In genomic region chr17:360141-360705, GRCh38 we compare ENCODE assay signal across 23 cellular contexts. TPM values are rescaled to one million over a fixed set of nuclear protein-coding genes. Genes with fewer than 3 reads are reported as not detected.
A peak's percentile ranks its signal among the peaks of the same experiment; 100 is the strongest.
DNase-seq lines count a peak whose midpoint lies in the region; ATAC-seq, FAIRE-seq and TF ChIP-seq lines count a peak whose summit lies in the region.
"Had no signal": no experiment of that assay in that cellular context is flagged by ENCODE, and none has a peak within 500 bp of the region (broad histone marks: within the 10 kb centered on the region; RNA-seq: fewer than 3 reads in every experiment).

No MANE protein-coding gene starts in this region.

- no peaks in the 10 kb centered on the region for H3K36me3 ChIP-seq in right lobe of liver
- H3K36me3 ChIP-seq in HepG2 (replicated peaks in 1 of 2; ENCODE audit: control insufficient read depth in 1 of 2, insufficient read depth in 2 of 2, low read length in 2 of 2) = no peaks in the 10 kb centered on the region; a peak in 1 of 5 replicates
- H3K36me3 ChIP-seq in neuronal stem cell (replicated peaks in 1 of 2; ENCODE audit: control insufficient read depth in 2 of 2, insufficient read depth in 2 of 2, low read length in 2 of 2) = no peaks in the 10 kb centered on the region
- H3K36me3 ChIP-seq in tibial nerve = no peaks in the 10 kb centered on the region

- in situ Hi-C loops in HepG2 (cut with HindIII; ENCODE audit: extremely low pct_ligation_motif_present, low pct_unique_long_range_greater_than_20kb) = no loop called here

- no peak overlapping the region for H3K23ac ChIP-seq in neuronal stem cell (ENCODE audit: low read depth, low read length, poor library complexity)

- H3K14ac ChIP-seq in neuronal stem cell (ENCODE audit: low read length) = no peak overlapping the region

- no peak overlapping the region for H2AK5ac ChIP-seq in neuronal stem cell (ENCODE audit: low read depth, low read length)

- intact Hi-C loops in right lobe of liver (cut with DNase I) = no loop called here
- intact Hi-C loops in HepG2 (cut with micrococcal nuclease; ENCODE audit: unreplicated experiment) = no loop called here

- no peak overlapping the region for H3K9ac ChIP-seq in HepG2 (ENCODE audit: insufficient read depth, low read depth, low read length)
- no peak overlapping the region for H3K9ac ChIP-seq in neuronal stem cell (ENCODE audit: low read depth, low read length, poor library complexity)
- H3K9ac ChIP-seq: KMS-11 had no signal

- no peaks in the 10 kb centered on the region for H3K79me2 ChIP-seq in HepG2 (ENCODE audit: insufficient read depth, low read length)

- no peaks in the 10 kb centered on the region for H4K20me1 ChIP-seq in HepG2 (ENCODE audit: insufficient read depth, low read length)

- TF ChIP-seq POLR2A in right lobe of liver (IDR thresholded peaks at IDR 0.05) (no peak), HepG2 (IDR thresholded peaks at IDR 0.05; ENCODE audit: insufficient read depth in 1 of 2, low read depth in 2 of 2, low read length in 2 of 2) (no peak), tibial nerve (IDR thresholded peaks at IDR 0.05) (no peak), H54 (IDR thresholded peaks at IDR 0.05; ENCODE audit: low read depth, low read length) (no peak)

- TF ChIP-seq EP300 in HepG2 (IDR thresholded peaks at IDR 0.05; ENCODE audit: low read depth in 2 of 2, low read length in 2 of 2) (no peak), HepG2 (CRISPR knock-in tag; IDR thresholded peaks at IDR 0.05; ENCODE audit: borderline replicate concordance) (no peak), tibial nerve (IDR thresholded peaks at IDR 0.05) (no peak)

- no peak overlapping the region for H2AFZ ChIP-seq in HepG2 (ENCODE audit: low read length)
- peak overlapping the region; percentile 81 for H2AFZ ChIP-seq in neuronal stem cell (ENCODE audit: low read length)

- H3K27ac ChIP-seq in right lobe of liver (no peak overlapping the region), HepG2 (ENCODE audit: extremely low read length, insufficient read depth, low read length) (no peak overlapping the region), neuronal stem cell (replicated peaks; ENCODE audit: low read length) (no peak overlapping the region), tibial nerve (no peak overlapping the region)
- H3K27ac ChIP-seq: KMS-11 had no signal

- FAIRE-seq in HepG2 (lab: Jason Lieb, UNC) = no peak
- no peak for FAIRE-seq in H54 (lab: Jason Lieb, UNC)
- FAIRE-seq: GM12878 had no signal

- H3K9me3 ChIP-seq in right lobe of liver (no peaks in the 10 kb centered on the region), HepG2 (ENCODE audit: low read length) (no peaks in the 10 kb centered on the region), neuronal stem cell (replicated peaks in 1 of 2; ENCODE audit: control insufficient read depth in 2 of 2, insufficient read depth in 1 of 2, low read depth in 1 of 2, low read length in 2 of 2) (peaks cover 2% of the 10 kb centered on the region in 2 donors), tibial nerve (no peaks in the 10 kb centered on the region)

- CTCF ChIA-PET in HepG2 (lab: Yijun Ruan, JAX; ENCODE audit: low intra/inter-chr PET ratio, low total read pairs) = no interaction called here

- no peak overlapping the region for H4K8ac ChIP-seq in neuronal stem cell (ENCODE audit: low read depth, low read length)

- H2BK12ac ChIP-seq in neuronal stem cell (ENCODE audit: low read length) = no peak overlapping the region

- DNase-seq in right lobe of liver = peak in 2 of 3 donors; percentile 41 to 46
- no peak for DNase-seq in HepG2 (ENCODE audit: low spot score)
- no peak for DNase-seq in left lobe of liver (ENCODE audit: low spot score)
- no peak for DNase-seq in neuronal stem cell (ENCODE audit: low spot score)
- DNase-seq in tibial nerve (ENCODE audit: low spot score in 2 of 2) = no peak
- no peak for DNase-seq in H54 (ENCODE audit: insufficient read length, low spot score)
- DNase-seq: AML-193; C1 segment of cervical spinal cord; CD8-positive, alpha-beta T cell; DND-41; IMR-90; NCI-H1092 treated with DMSO at 0.1 percent for 48 hours; NCI-H146; NCI-H2029; NCI-H345; NCI-H524; NCI-H774; SIG-M5 had no signal

- H2BK5ac ChIP-seq in neuronal stem cell (ENCODE audit: low read length) = peak overlapping the region; percentile 82

- TF ChIP-seq CTCF in right lobe of liver (IDR thresholded peaks at IDR 0.05) (no peak), HepG2 (CRISPR knock-in tag; IDR thresholded peaks at IDR 0.05) (no peak), tibial nerve (IDR thresholded peaks at IDR 0.05) (no peak)

- H4K91ac ChIP-seq in neuronal stem cell (ENCODE audit: low read depth, low read length, poor library complexity) = no peak overlapping the region

- H3K18ac ChIP-seq in neuronal stem cell (ENCODE audit: low read length) = peak overlapping the region; percentile 78

- no peaks in the 10 kb centered on the region for H3K79me1 ChIP-seq in neuronal stem cell (ENCODE audit: low read depth, low read length)

- BruUV-seq in HepG2 (replicated peaks; lab: Mats Ljungman, UMichigan) = no TSS peak

- H3K4me1 ChIP-seq in right lobe of liver (no peaks in the 10 kb centered on the region), HepG2 (ENCODE audit: insufficient read depth, low read length) (no peaks in the 10 kb centered on the region), neuronal stem cell (ENCODE audit: control insufficient read depth in 2 of 2, insufficient read depth in 1 of 2, low read depth in 1 of 2, low read length in 2 of 2) (peaks cover 2 to 8% of the 10 kb centered on the region in 2 donors), tibial nerve (no peaks in the 10 kb centered on the region)

- H2BK15ac ChIP-seq in neuronal stem cell (ENCODE audit: low read length) = no peak overlapping the region

- H3K27me3 ChIP-seq in right lobe of liver (no peaks in the 10 kb centered on the region), HepG2 (ENCODE audit: control insufficient read depth in 1 of 2, insufficient read depth in 2 of 2, low read length in 2 of 2) (no peaks in the 10 kb centered on the region), neuronal stem cell (ENCODE audit: control insufficient read depth in 3 of 3, insufficient read depth in 3 of 3, low read depth in 1 of 3, low read length in 3 of 3) (no peaks in the 10 kb centered on the region), tibial nerve (no peaks in the 10 kb centered on the region)

- no peak overlapping the region for H3K4ac ChIP-seq in neuronal stem cell (ENCODE audit: low read length)

- H3K4me2 ChIP-seq in HepG2 (ENCODE audit: low read depth, low read length) (no peak overlapping the region), neuronal stem cell (ENCODE audit: insufficient read depth, low read length, poor library complexity, severe bottlenecking) (no peak overlapping the region)
- H3K4me2 ChIP-seq: KMS-11 had no signal

- WGBS in right lobe of liver (ENCODE audit: insufficient coverage, low coverage, low lambda C conversion rate, missing lambda C conversion rate) = 49% methylated on average over 3 of the region's 19 CpGs
- WGBS in HepG2 (ENCODE audit: low lambda C conversion rate) = 79% methylated on average over 10 of the region's 19 CpGs
- WGBS in neuronal stem cell (ENCODE audit: extremely low coverage in 2 of 2, insufficient read length in 2 of 2, insufficient replicate concordance in 1 of 2), 2 donors = no CpG with 5 or more reads among the region's 19 CpGs
- 50 to 60% methylated on average over 12 to 16 of the region's 19 CpGs for WGBS in tibial nerve, 2 donors

- POLR2A ChIA-PET in HepG2 (lab: Yijun Ruan, JAX) = no interaction called here

- TF ChIP-seq RAD21 in HepG2 (CRISPR knock-in tag; IDR thresholded peaks at IDR 0.05) = no peak

- H2BK120ac ChIP-seq in neuronal stem cell (ENCODE audit: low read depth, low read length) = no peak overlapping the region

- peak in 3 of 4 donors; percentile 24 to 45 (median 27) for ATAC-seq in right lobe of liver
- ATAC-seq in HepG2 = no peak
- ATAC-seq in left lobe of liver = peak; percentile 35
- no peak for ATAC-seq in GM18511 (IDR thresholded peaks at IDR 0.05; ENCODE audit: unreplicated experiment)
- ATAC-seq: CD8-positive, alpha-beta T cell; GM12878; HCT116; Panc1 had no signal

- H3K4me3 ChIP-seq in right lobe of liver (no peak overlapping the region), HepG2 (replicated peaks in 1 of 3; ENCODE audit: insufficient read depth in 1 of 3, low read depth in 2 of 3, low read length in 3 of 3) (no peak overlapping the region), neuronal stem cell (ENCODE audit: low read length in 2 of 2) (no peak overlapping the region), tibial nerve (no peak overlapping the region)
- H3K4me3 ChIP-seq: GM12878 had no signal

TF ChIP-seq in HepG2, 621 proteins besides CTCF, POLR2A, EP300 and RAD21 (continues in another document):
- TF ChIP-seq ETV6 (CRISPR knock-in tag; conservative IDR thresholded peaks at IDR 0.05) = no peak
- no peak for TF ChIP-seq TCF7L2 (IDR thresholded peaks at IDR 0.05; ENCODE audit: low read depth, low read length)

RNA-seq across cellular contexts. Expression of gene RPH3AL, which starts 7.6 kb away (rescaled TPM):
- total RNA-seq in right lobe of liver = 10 to 100 TPM; 17.6 to 74.0 (median 25.7) TPM
- total RNA-seq in HepG2 (2016; rRNA removed; fragmentation: Illumina TruSeq; extraction: Trizol) = 6.7 and 7.8 TPM in 2 replicates
- 10.8 and 13.9 TPM in 2 replicates for total RNA-seq in HepG2 (2016; cell fraction: cytosol; rRNA removed; fragmentation: Illumina TruSeq; extraction: Trizol; ENCODE audit: low read depth)
- total RNA-seq in HepG2 (2016; cell fraction: insoluble cytoplasmic fraction; rRNA removed; fragmentation: Illumina TruSeq; extraction: Trizol) = 8.0 and 8.6 TPM in 2 replicates
- 12.1 and 13.4 TPM in 2 replicates for total RNA-seq in HepG2 (2016; cell fraction: membrane; rRNA removed; fragmentation: Illumina TruSeq; extraction: Trizol)
- total RNA-seq in HepG2 (2016; cell fraction: nucleus; rRNA removed; fragmentation: Illumina TruSeq; extraction: Trizol) = 6.4 and 8.4 TPM in 2 replicates
- 16.4 and 20.7 TPM in 2 replicates for polyA plus RNA-seq in HepG2 (2011; rRNA removed)
- 14.3 and 17.0 TPM in 2 replicates for polyA plus RNA-seq in HepG2 (2011; cell fraction: cytosol; rRNA removed)
- polyA plus RNA-seq in HepG2 (2011; cell fraction: nucleus; rRNA removed) = 21.3 and 26.7 TPM in 2 replicates
- 11.7 and 14.0 TPM in 2 replicates for polyA plus RNA-seq in HepG2 (2012)
- 4.1 and 4.3 TPM in 2 replicates for polyA plus RNA-seq in HepG2 (2016; cell fraction: cytosol; fragmentation: Illumina TruSeq; extraction: Trizol; ENCODE audit: low read depth)
- 6.7 and 7.3 TPM in 2 replicates for polyA plus RNA-seq in HepG2 (2016; cell fraction: insoluble cytoplasmic fraction; fragmentation: Illumina TruSeq; extraction: Trizol; ENCODE audit: low read depth)
- polyA plus RNA-seq in HepG2 (2016; cell fraction: membrane; fragmentation: Illumina TruSeq; extraction: Trizol; ENCODE audit: low read depth) = 9.3 and 12.3 TPM in 2 replicates
- polyA plus RNA-seq in HepG2 (2016; cell fraction: nucleus; fragmentation: Illumina TruSeq; extraction: Trizol; ENCODE audit: insufficient read depth, low read depth) = 8.0 and 9.6 TPM in 2 replicates
- polyA minus RNA-seq in HepG2 (2011; rRNA and poly(A)+ RNA removed; ENCODE audit: low replicate concordance) = 4.7 and 30.0 TPM in 2 replicates
- 12.5 TPM in 2 replicates for polyA minus RNA-seq in HepG2 (2011; cell fraction: cytosol; rRNA and poly(A)+ RNA removed)
- 29.4 and 31.1 TPM in 2 replicates for polyA minus RNA-seq in HepG2 (2011; cell fraction: nucleus; rRNA and poly(A)+ RNA removed)
- total RNA-seq in left lobe of liver = 87.4 TPM
- polyA plus RNA-seq in neuronal stem cell (2013, experiment 1 of 2) = 7.7 TPM
- 6.5 TPM for polyA plus RNA-seq in neuronal stem cell (2013, experiment 2 of 2)
- total RNA-seq in tibial nerve = 10 to 100 TPM in 3 of 4 donors, 1 to 10 TPM in 1; 9.6 to 62.4 (median 41.9) TPM

Comparison
In these comparisons a context has a peak if more than half of its experiments do, and no peak if none do; other contexts are left out.
1. ATAC-seq: peak in right lobe of liver (3 of 4) and left lobe of liver (single experiment); none in HepG2 (single experiment) and GM18511 (single experiment).
2. DNase-seq: peak in right lobe of liver (2 of 3); none in HepG2 (single experiment), left lobe of liver (single experiment), neuronal stem cell (single experiment), tibial nerve (0 of 2) and H54 (single experiment).